In the genomic region with DNA sequence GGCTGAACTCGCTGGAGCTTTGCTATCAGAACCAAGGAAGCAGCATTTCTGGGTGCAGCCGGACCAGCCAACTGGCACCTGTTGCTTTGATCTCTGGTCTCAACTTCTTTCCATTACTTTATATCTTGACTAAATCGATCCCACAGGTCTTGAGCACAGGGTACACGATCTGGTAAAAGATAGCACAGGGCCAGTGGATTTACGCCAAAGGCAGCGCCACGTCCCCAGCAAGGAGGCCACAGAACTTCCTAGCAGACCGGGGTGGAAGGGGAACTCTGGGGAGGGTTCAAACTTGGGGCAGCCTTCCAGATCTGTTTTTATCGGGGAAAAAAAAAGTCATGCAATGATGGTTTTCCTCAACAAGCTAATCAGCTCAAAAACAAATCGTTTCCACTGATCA, we compare ENCODE assay signal across 27 cellular contexts. TPM values are rescaled to one million over a fixed set of nuclear protein-coding genes. Genes with fewer than 3 reads are reported as not detected.
"Had no signal": no experiment of that assay in that cellular context is flagged by ENCODE, and none has a peak within 500 bp of the region (broad histone marks: within the 10 kb centered on the region; RNA-seq: fewer than 3 reads in every experiment).

No MANE protein-coding gene starts in this region.

- H3K27ac ChIP-seq: coronary artery, epithelial cell of prostate, heart right ventricle, tibial artery, vagina had no signal

- H3K27ac Mint-ChIP-seq: activated B cell treated with CpG ODN at 0.5 μM for 24 hours; activated naive CD8-positive, alpha-beta T cell treated with anti-CD3 and anti-CD28 coated beads for 36 hours; endodermal cell; memory B cell had no signal

- H3K4me3 ChIP-seq: coronary artery, heart right ventricle, mucosa of descending colon, tibial artery, vagina had no signal

- DNase-seq: activated B cell treated with CpG ODN at 0.5 μM for 24 hours; activated CD4-positive, alpha-beta T cell treated with anti-CD3 and anti-CD28 coated beads for 4 hours; activated CD4-positive, alpha-beta T cell treated with anti-CD3 and anti-CD28 coated beads, Interleukin-2, amount 50 U/mL, for 48 hours; activated CD8-positive, alpha-beta memory T cell treated with anti-CD3 and anti-CD28 coated beads, Interleukin-2, amount 50 U/mL, for 48 hours; activated naive CD4-positive, alpha-beta T cell treated with Interleukin-2 at 50 U/mL for 16 hours; activated naive CD8-positive, alpha-beta T cell treated with anti-CD3 and anti-CD28 coated beads for 36 hours; activated T-cell treated with anti-CD3 and anti-CD28 coated beads, Interleukin-2, amount 50 U/mL, for 4 hours; amniotic stem cell; endodermal cell; heart right ventricle; islet precursor cell; left cardiac atrium; retina; stimulated activated CD4-positive, alpha-beta T cell treated with anti-CD3 and anti-CD28 coated beads, Interleukin-4, amount 100 ng/mL, for 1 hour; stimulated activated naive CD4-positive, alpha-beta T cell treated with Interleukin-2 at 50 U/mL for 16 hours; tibial artery had no signal

- H3K9me3 ChIP-seq: heart right ventricle, mucosa of descending colon, tibial artery, vagina had no signal

- H3K27me3 Mint-ChIP-seq: activated B cell treated with CpG ODN at 0.5 μM for 24 hours; activated naive CD8-positive, alpha-beta T cell treated with anti-CD3 and anti-CD28 coated beads for 36 hours; memory B cell; progenitor cell of endocrine pancreas had no signal

- H3K36me3 Mint-ChIP-seq: activated naive CD8-positive, alpha-beta T cell treated with anti-CD3 and anti-CD28 coated beads for 36 hours had no signal

- H3K27me3 ChIP-seq: heart right ventricle, tibial artery, vagina had no signal

- ATAC-seq: activated T-cell treated with anti-CD3 and anti-CD28 coated beads, Interleukin-2, amount 50 U/mL, for 4 hours; heart right ventricle; left cardiac atrium; mucosa of descending colon had no signal

- H3K4me3 Mint-ChIP-seq: activated B cell treated with CpG ODN at 0.5 μM for 24 hours; activated naive CD8-positive, alpha-beta T cell treated with anti-CD3 and anti-CD28 coated beads for 36 hours; activated T-cell treated with anti-CD3 and anti-CD28 coated beads, Interleukin-2, amount 50 U/mL, for 4 hours; endodermal cell; memory B cell had no signal

- H3K9me3 Mint-ChIP-seq: activated B cell treated with CpG ODN at 0.5 μM for 24 hours; activated naive CD8-positive, alpha-beta T cell treated with anti-CD3 and anti-CD28 coated beads for 36 hours; activated T-cell treated with anti-CD3 and anti-CD28 coated beads, Interleukin-2, amount 50 U/mL, for 4 hours; endodermal cell; memory B cell had no signal

- H3K36me3 ChIP-seq: vagina had no signal

RNA-seq across cellular contexts. Expression of a gene that starts 45.0 kb away (rescaled TPM):
- total RNA-seq: bronchial epithelial cell, endodermal cell, fibroblast of villous mesenchyme, osteoblast, progenitor cell of endocrine pancreas had no signal

RNA-seq across cellular contexts. Expression of a gene that starts 56.0 kb away (rescaled TPM):
- total RNA-seq: activated B cell treated with CpG ODN at 0.5 μM for 24 hours; activated CD8-positive, alpha-beta memory T cell treated with anti-CD3 and anti-CD28 coated beads for 36 hours; activated naive CD8-positive, alpha-beta T cell treated with anti-CD3 and anti-CD28 coated beads for 36 hours; activated T-cell treated with anti-CD3 and anti-CD28 coated beads, Interleukin-2, amount 50 U/mL, for 4 hours; bronchial epithelial cell; endodermal cell; fibroblast of villous mesenchyme; osteoblast; progenitor cell of endocrine pancreas; T-helper 1 cell treated with Interleukin-12 subunit alpha and Interleukin-12 subunit beta and Interleukin-4 antibody, amounts not matched to agents 30 ng/mL and 1 ng/mL, for 36 hours had no signal
